ENCODE assay signal across 28 cellular contexts in genomic region chr18:48238206-48238605, GRCh38.
A peak's percentile ranks its signal among the peaks of the same experiment; 100 is the strongest.
DNase-seq lines count a peak whose midpoint lies in the region; ATAC-seq, FAIRE-seq and TF ChIP-seq lines count a peak whose summit lies in the region.
"Had no signal": no experiment of that assay in that cellular context is flagged by ENCODE, and none has a peak within 500 bp of the region (broad histone marks: within the 10 kb centered on the region; RNA-seq: fewer than 3 reads in every experiment).

No MANE protein-coding gene starts in this region.

- no peak overlapping the region for H3K4me3 ChIP-seq in MM.1S (ENCODE audit: low read length)
- H3K4me3 ChIP-seq: ascending aorta, colonic mucosa, right atrium auricular region had no signal

- no peaks in the 10 kb centered on the region for H3K36me3 ChIP-seq in MM.1S (replicated peaks; ENCODE audit: insufficient read depth, low read length)
- H3K36me3 ChIP-seq: ascending aorta, colonic mucosa, right atrium auricular region had no signal

- no peaks in the 10 kb centered on the region for H3K9me3 ChIP-seq in MM.1S (replicated peaks; ENCODE audit: insufficient read depth, low read length)
- H3K9me3 ChIP-seq: colonic mucosa had no signal

- no peak for ATAC-seq in effector memory CD8-positive, alpha-beta T cell (replicated peaks)
- ATAC-seq: left colon had no signal

- H3K4me3 Mint-ChIP-seq in mesothelial cell of epicardium = no peak overlapping the region
- no peak overlapping the region for H3K4me3 Mint-ChIP-seq in effector memory CD8-positive, alpha-beta T cell
- H3K4me3 Mint-ChIP-seq: activated naive CD4-positive, alpha-beta T cell treated with anti-CD3 and anti-CD28 coated beads for 36 hours; activated T-cell treated with anti-CD3 and anti-CD28 coated beads, Interleukin-2, amount 50 U/mL, for 24 hours; CD14-positive monocyte; endodermal cell had no signal

- H3K27me3 ChIP-seq in MM.1S (replicated peaks; ENCODE audit: insufficient read depth, low read length) = no peaks in the 10 kb centered on the region
- H3K27me3 ChIP-seq: ascending aorta, colonic mucosa, right atrium auricular region had no signal

- no peaks in the 10 kb centered on the region for H4K20me1 ChIP-seq in MM.1S (ENCODE audit: insufficient read depth, low read length)

- TF ChIP-seq CTCF in MM.1S (IDR thresholded peaks at IDR 0.05; ENCODE audit: low read length) (no peak), mesothelial cell of epicardium (IDR thresholded peaks at IDR 0.05; ENCODE audit: unreplicated experiment) (no peak), GM13976 (IDR thresholded peaks at IDR 0.05; ENCODE audit: borderline replicate concordance, control extremely low read depth, extremely low read depth, insufficient read depth, missing control alignments) (no peak)

- no peak overlapping the region; the same call in 1 of the 2 replicates for H3K4me2 ChIP-seq in MM.1S (ENCODE audit: low read depth, low read length)

- in situ Hi-C loops in GM13976 (cut with MboI; ENCODE audit: low sequenced_read_pairs, unreplicated experiment) = no loop called here

- H3K36me3 Mint-ChIP-seq in mesothelial cell of epicardium = peaks cover 3% of the 10 kb centered on the region
- no peaks in the 10 kb centered on the region for H3K36me3 Mint-ChIP-seq in effector memory CD8-positive, alpha-beta T cell (ENCODE audit: insufficient read depth)
- H3K36me3 Mint-ChIP-seq: CD14-positive monocyte had no signal

- H3K79me2 ChIP-seq in MM.1S (ENCODE audit: low read length) = no peaks in the 10 kb centered on the region

- H3K27me3 Mint-ChIP-seq in mesothelial cell of epicardium (ENCODE audit: low read depth) = peaks cover 60% of the 10 kb centered on the region
- H3K27me3 Mint-ChIP-seq in effector memory CD8-positive, alpha-beta T cell = peaks cover 48 to 55% of the 10 kb centered on the region in 2 donors

- H3K4me1 Mint-ChIP-seq in mesothelial cell of epicardium = peaks cover 7% of the 10 kb centered on the region
- peaks cover 0 to 4% of the 10 kb centered on the region in 2 donors for H3K4me1 Mint-ChIP-seq in effector memory CD8-positive, alpha-beta T cell (ENCODE audit: low read depth in 2 of 2)
- H3K4me1 Mint-ChIP-seq: CD14-positive monocyte, naive B cell had no signal

- peak overlapping the region; percentile 43 for H3K27ac Mint-ChIP-seq in mesothelial cell of epicardium
- H3K27ac Mint-ChIP-seq in effector memory CD8-positive, alpha-beta T cell = no peak overlapping the region
- H3K27ac Mint-ChIP-seq: activated naive CD4-positive, alpha-beta T cell treated with anti-CD3 and anti-CD28 coated beads for 36 hours; activated T-cell treated with anti-CD3 and anti-CD28 coated beads, Interleukin-2, amount 50 U/mL, for 24 hours; CD14-positive monocyte; endodermal cell had no signal

- peak; percentile 13 for DNase-seq in EH (ENCODE audit: low read depth)
- no peak for DNase-seq in MM.1S
- peak; percentile 69 for DNase-seq in astrocyte of the hippocampus (ENCODE audit: low read depth, low spot score)
- DNase-seq in mesothelial cell of epicardium (ENCODE audit: low spot score in 2 of 2, unreplicated experiment in 2 of 2) = no peak
- DNase-seq in effector memory CD8-positive, alpha-beta T cell = no peak
- no peak for DNase-seq in GM13976 (ENCODE audit: low spot score)
- DNase-seq in urothelium cell line (ENCODE audit: low spot score) = no peak
- no peak for DNase-seq in stimulated activated CD4-positive, alpha-beta T cell treated with anti-CD3 and anti-CD28 coated beads, Interleukin-2, amount 100 ng/mL, for 24 hours
- DNase-seq: activated CD4-positive, CD25-positive, alpha-beta regulatory T cell; activated CD8-positive, alpha-beta memory T cell treated with anti-CD3 and anti-CD28 coated beads for 24 hours; activated naive CD4-positive, alpha-beta T cell treated with anti-CD3 and anti-CD28 coated beads for 36 hours; activated T-cell treated with anti-CD3 and anti-CD28 coated beads, Interleukin-2, amount 50 U/mL, for 24 hours; colonic mucosa; endodermal cell; glutamatergic neuron; H7; IMR-90; left colon; mesenchymal stem cell; naive B cell; NCI-H1436; NCI-H524 treated with DMSO at 0.1 percent for 48 hours; stimulated activated CD4-positive, alpha-beta T cell treated with anti-CD3 and anti-CD28 coated beads, Interleukin-12 subunit alpha, Interleukin-12 subunit beta, amount 100 ng/mL, for 4 hours; substantia nigra had no signal

- no peak for FAIRE-seq in urothelium cell line (lab: Jason Lieb, UNC)
- FAIRE-seq: G401.6 had no signal

- H3K27ac ChIP-seq in MM.1S (ENCODE audit: low read length) = no peak overlapping the region
- H3K27ac ChIP-seq: ascending aorta, colonic mucosa, right atrium auricular region had no signal

- H3K4me1 ChIP-seq in MM.1S (ENCODE audit: low read length) = peaks cover 10% of the 10 kb centered on the region
- H3K4me1 ChIP-seq: ascending aorta, colonic mucosa, right atrium auricular region had no signal

- no peaks in the 10 kb centered on the region for H3F3A ChIP-seq in MM.1S (ENCODE audit: insufficient read depth, low read length)

- no peak overlapping the region for H3K9ac ChIP-seq in MM.1S (ENCODE audit: low read length)

- peaks cover 44% of the 10 kb centered on the region for H3K9me3 Mint-ChIP-seq in mesothelial cell of epicardium
- peaks cover 5 to 12% of the 10 kb centered on the region in 2 donors for H3K9me3 Mint-ChIP-seq in effector memory CD8-positive, alpha-beta T cell

- peak overlapping the region; percentile 63 for H2AFZ ChIP-seq in MM.1S (ENCODE audit: low read length)

- no peaks in the 10 kb centered on the region; the same call in 1 of the 2 replicates for H3K9me2 ChIP-seq in MM.1S (replicated peaks; ENCODE audit: insufficient read depth, low read length)

Comparison
In these comparisons a context has a peak if more than half of its experiments do, and no peak if none do; other contexts are left out.
1. DNase-seq: peak in EH (single experiment) and astrocyte of the hippocampus (single experiment); none in MM.1S (single experiment), mesothelial cell of epicardium (0 of 2), effector memory CD8-positive, alpha-beta T cell (0 of 3), GM13976 (single experiment), urothelium cell line (single experiment) and stimulated activated CD4-positive, alpha-beta T cell treated with anti-CD3 and anti-CD28 coated beads, Interleukin-2, amount 100 ng/mL, for 24 hours (0 of 2).